Comparison of ENCODE assay signal across 8 cellular contexts in the genomic region with DNA sequence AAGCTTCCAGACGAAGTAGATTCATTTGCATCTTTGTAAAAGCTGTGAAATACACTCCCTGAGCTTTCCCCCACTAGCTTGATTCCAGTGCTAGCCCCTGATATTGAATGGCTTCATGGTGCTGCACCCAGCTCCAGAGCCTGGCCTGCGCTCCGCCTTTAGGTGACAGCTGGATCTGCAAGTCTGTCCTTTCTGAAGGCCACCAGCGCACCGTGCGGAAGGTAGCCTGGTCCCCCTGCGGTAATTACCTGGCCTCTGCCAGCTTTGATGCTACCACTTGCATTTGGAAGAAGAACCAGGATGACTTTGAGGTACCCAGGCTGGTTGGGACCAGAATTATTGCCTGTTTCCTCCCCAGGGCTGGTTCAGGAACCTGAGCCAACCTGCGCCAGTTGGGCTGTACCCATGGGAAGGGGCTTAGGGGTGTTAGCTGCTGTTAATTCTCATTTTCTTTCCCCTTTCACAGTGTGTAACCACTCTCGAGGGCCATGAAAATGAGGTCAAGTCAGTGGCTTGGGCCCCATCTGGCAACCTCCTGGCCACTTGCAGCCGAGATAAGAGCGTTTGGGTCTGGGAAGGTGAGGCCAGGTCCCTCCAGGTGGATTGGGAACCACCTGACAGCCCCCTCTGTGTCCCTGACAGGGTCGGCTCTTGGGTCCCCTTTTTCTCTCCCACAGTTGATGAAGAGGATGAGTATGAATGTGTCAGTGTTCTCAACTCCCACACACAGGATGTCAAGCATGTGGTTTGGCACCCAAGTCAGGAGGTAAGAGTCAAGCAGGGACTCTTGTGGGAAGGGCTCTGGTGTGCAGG. TPM values are rescaled to one million over a fixed set of nuclear protein-coding genes. Genes with fewer than 3 reads are reported as not detected.
DNase-seq lines count a peak whose midpoint lies in the region; ATAC-seq and TF ChIP-seq lines count a peak whose summit lies in the region.

No MANE protein-coding gene starts in this region.

- peaks cover 48% of the 10 kb centered on the region for H3K36me3 ChIP-seq in HUES48 (ENCODE audit: control insufficient read depth, insufficient read depth, low read length)
- H3K36me3 ChIP-seq in brain microvascular endothelial cell (replicated peaks): peaks cover 20% of the 10 kb centered on the region
- H3K36me3 ChIP-seq in thoracic aorta: peaks cover 28% of the 10 kb centered on the region

- in situ Hi-C loops in brain microvascular endothelial cell (cut with HindIII; ENCODE audit: low pct_ligation_motif_present, low sequenced_read_pairs): no loop called here

- peak overlapping the region; percentile 66 for H3K27ac Mint-ChIP-seq in mesothelial cell of epicardium

- H3K4me1 ChIP-seq in HUES48 (ENCODE audit: control insufficient read depth, insufficient read depth, low read length) (peaks cover 6% of the 10 kb centered on the region; the same call in 1 of the 2 replicates), thoracic aorta (ENCODE audit: control insufficient read depth in 1 of 2, low read depth in 2 of 2) (peaks cover 22 to 36% of the 10 kb centered on the region in 2 donors)

- TF ChIP-seq CTCF in brain microvascular endothelial cell (IDR thresholded peaks at IDR 0.05; ENCODE audit: low read depth, low read length, missing control alignments) (peak; percentile 70), mesothelial cell of epicardium (IDR thresholded peaks at IDR 0.05; ENCODE audit: unreplicated experiment) (no peak), thoracic aorta (IDR thresholded peaks at IDR 0.05) (no peak)

- H3K27me3 Mint-ChIP-seq in mesothelial cell of epicardium (ENCODE audit: low read depth): no peaks in the 10 kb centered on the region

- DNase-seq in COR-L47 (lab: John Stamatoyannopoulos, UW): peak; percentile 38
- peak; percentile 25 for DNase-seq in T follicular helper cell (ENCODE audit: low read depth)
- DNase-seq in brain microvascular endothelial cell: no peak
- no peak for DNase-seq in mesothelial cell of epicardium (ENCODE audit: low spot score in 2 of 2, unreplicated experiment in 2 of 2)
- DNase-seq in thoracic aorta (ENCODE audit: low spot score): no peak

- H3K4me3 Mint-ChIP-seq in mesothelial cell of epicardium: peak overlapping the region; percentile 92

- H3K9me3 ChIP-seq in HUES48 (ENCODE audit: control insufficient read depth, insufficient read depth, low read length) (no peaks in the 10 kb centered on the region), thoracic aorta (no peaks in the 10 kb centered on the region)

- H3K4me1 Mint-ChIP-seq in mesothelial cell of epicardium: peaks cover 22% of the 10 kb centered on the region

- peaks cover 11% of the 10 kb centered on the region for H3K36me3 Mint-ChIP-seq in mesothelial cell of epicardium

- peak overlapping the region; percentile 98 for H3K4me3 ChIP-seq in HUES48 (ENCODE audit: low read depth, low read length)
- peak overlapping the region; percentile 93 for H3K4me3 ChIP-seq in brain microvascular endothelial cell (ENCODE audit: low read depth, low read length)
- H3K4me3 ChIP-seq in thoracic aorta: peak overlapping the region; percentile 95

- no peak for ATAC-seq in thoracic aorta (ENCODE audit: insufficient number of reproducible peaks, low FRiP score, low read depth)
- no peak for ATAC-seq in GM19351 (IDR thresholded peaks at IDR 0.05; ENCODE audit: unreplicated experiment)
- ATAC-seq in HG03039 (IDR thresholded peaks at IDR 0.05; ENCODE audit: unreplicated experiment): no peak

- no peak overlapping the region for H3K27ac ChIP-seq in HUES48 (ENCODE audit: low read depth, low read length)
- no peak overlapping the region for H3K27ac ChIP-seq in brain microvascular endothelial cell
- H3K27ac ChIP-seq in thoracic aorta: no peak overlapping the region

- no peak overlapping the region for H3K9ac ChIP-seq in HUES48 (ENCODE audit: low read depth, low read length)

- H3K27me3 ChIP-seq in HUES48 (ENCODE audit: control insufficient read depth, insufficient read depth, low read length) (no peaks in the 10 kb centered on the region), brain microvascular endothelial cell (replicated peaks) (no peaks in the 10 kb centered on the region), thoracic aorta (replicated peaks; ENCODE audit: insufficient read depth) (no peaks in the 10 kb centered on the region)

- H3K9me3 Mint-ChIP-seq in mesothelial cell of epicardium: no peaks in the 10 kb centered on the region

RNA-seq across cellular contexts. Expression of gene CIAO1, which starts 1.3 kb away (rescaled TPM):
- total RNA-seq in mesothelial cell of epicardium (73.8 to 74.6 TPM (median 74.2 TPM) in 3 replicates), thoracic aorta (100 to 1,000 TPM; 115 to 123 TPM)

RNA-seq across cellular contexts. Expression of gene TMEM127, which starts 1.6 kb away (rescaled TPM):
- total RNA-seq in mesothelial cell of epicardium (30.1 to 36.2 TPM (median 32.5 TPM) in 3 replicates), thoracic aorta (10 to 100 TPM; 50.8 to 52.4 TPM)

RNA-seq across cellular contexts. Expression of gene SNRNP200, which starts 38.0 kb away (rescaled TPM):
- total RNA-seq in mesothelial cell of epicardium (195 to 200 TPM (median 199 TPM) in 3 replicates), thoracic aorta (10 to 100 TPM; 77.2 to 85.6 TPM)

RNA-seq across cellular contexts. Expression of gene ITPRIPL1, which starts 57.8 kb away (rescaled TPM):
- total RNA-seq in mesothelial cell of epicardium (8.9 to 12.0 TPM (median 10.9 TPM) in 3 replicates), thoracic aorta (1 to 10 TPM in 1 of 2 donors, under 1 TPM in 1; 0.63 to 1.6 TPM)

RNA-seq across cellular contexts. Expression of gene STARD7, which starts 58.7 kb away (rescaled TPM):
- total RNA-seq in mesothelial cell of epicardium (107 to 109 TPM (median 108 TPM) in 3 replicates), thoracic aorta (100 to 1,000 TPM in 1 of 2 donors, 10 to 100 TPM in 1; 68.1 to 135 TPM)

Comparison
In these comparisons a context has a peak if more than half of its experiments do, and no peak if none do; other contexts are left out.
1. DNase-seq: peak in COR-L47 (single experiment) and T follicular helper cell (single experiment); none in brain microvascular endothelial cell (single experiment), mesothelial cell of epicardium (0 of 2) and thoracic aorta (single experiment).
2. Peak in every context shown above with its lines, with median percentiles within 50 percentile points of each other: H3K4me3 ChIP-seq.